In genomic region chrX:85309717-85310116, GRCh38 we compare ENCODE assay signal across 18 cellular contexts.
A peak's percentile ranks its signal among the peaks of the same experiment; 100 is the strongest.
DNase-seq lines count a peak whose midpoint lies in the region; FAIRE-seq and TF ChIP-seq lines count a peak whose summit lies in the region.
"Had no signal": no experiment of that assay in that cellular context is flagged by ENCODE, and none has a peak within 500 bp of the region (broad histone marks: within the 10 kb centered on the region; RNA-seq: fewer than 3 reads in every experiment).

No MANE protein-coding gene starts in this region.

- CTCF ChIA-PET in activated naive CD4-positive, alpha-beta T cell treated with anti-CD3 and anti-CD28 coated beads, Interleukin-2, amount 10 ng/mL, durations not matched to agents 7 days and 5 days (lab: Charles Lee), result no interaction called here

- no peaks in the 10 kb centered on the region for H3K36me3 Mint-ChIP-seq in mesothelial cell of epicardium
- no peaks in the 10 kb centered on the region for H3K36me3 Mint-ChIP-seq in activated naive CD4-positive, alpha-beta T cell treated with anti-CD3 and anti-CD28 coated beads, Interleukin-2, amount 10 ng/mL, durations not matched to agents 7 days and 5 days

- H3K27ac Mint-ChIP-seq in mesothelial cell of epicardium, result no peak overlapping the region
- no peak overlapping the region for H3K27ac Mint-ChIP-seq in activated naive CD4-positive, alpha-beta T cell treated with anti-CD3 and anti-CD28 coated beads, Interleukin-2, amount 10 ng/mL, durations not matched to agents 7 days and 5 days
- H3K27ac Mint-ChIP-seq: IgD-negative memory B cell; stimulated activated naive CD8-positive, alpha-beta T cell treated with anti-CD3 and anti-CD28 coated beads, Interleukin-15, Interleukin-2, amounts not matched to agents 100 ng/mL and 50 ng/mL, for 24 hours had no signal

- no peak for FAIRE-seq in GM12892 (lab: Jason Lieb, UNC)

- H3K4me3 ChIP-seq in HFF-Myc (replicated peaks; ENCODE audit: low read depth, low read length), result no peak overlapping the region
- H3K4me3 ChIP-seq: hepatocyte, SJCRH30, upper lobe of left lung had no signal

- H3K27me3 Mint-ChIP-seq in mesothelial cell of epicardium (ENCODE audit: low read depth), result no peaks in the 10 kb centered on the region
- H3K27me3 Mint-ChIP-seq in activated naive CD4-positive, alpha-beta T cell treated with anti-CD3 and anti-CD28 coated beads, Interleukin-2, amount 10 ng/mL, durations not matched to agents 7 days and 5 days, result no peaks in the 10 kb centered on the region
- H3K27me3 Mint-ChIP-seq: stimulated activated naive CD8-positive, alpha-beta T cell treated with anti-CD3 and anti-CD28 coated beads, Interleukin-15, Interleukin-2, amounts not matched to agents 100 ng/mL and 50 ng/mL, for 24 hours had no signal

- peaks cover 50% of the 10 kb centered on the region for H3K9me3 Mint-ChIP-seq in mesothelial cell of epicardium
- no peaks in the 10 kb centered on the region for H3K9me3 Mint-ChIP-seq in activated naive CD4-positive, alpha-beta T cell treated with anti-CD3 and anti-CD28 coated beads, Interleukin-2, amount 10 ng/mL, durations not matched to agents 7 days and 5 days
- H3K9me3 Mint-ChIP-seq: stimulated activated naive CD8-positive, alpha-beta T cell treated with anti-CD3 and anti-CD28 coated beads, Interleukin-15, Interleukin-2, amounts not matched to agents 100 ng/mL and 50 ng/mL, for 24 hours had no signal

- in situ Hi-C loops in GM13977 (cut with MboI; ENCODE audit: low pct_unique_long_range_greater_than_20kb, low sequenced_read_pairs, unreplicated experiment) (no loop called here), SK-MEL-5 (cut with HindIII; ENCODE audit: low pct_unique_long_range_greater_than_20kb, low sequenced_read_pairs) (no loop called here)

- no peak for TF ChIP-seq POLR2A in GM12892 (IDR thresholded peaks at IDR 0.05; ENCODE audit: low read depth, low read length)

- no peak for DNase-seq in GM13977 (ENCODE audit: low spot score)
- no peak for DNase-seq in HFF-Myc (ENCODE audit: extremely low read depth, low read depth)
- peak; percentile 65 for DNase-seq in SK-MEL-5 (ENCODE audit: low read depth, low spot score)
- no peak for DNase-seq in mesothelial cell of epicardium (ENCODE audit: low spot score in 2 of 2, unreplicated experiment in 2 of 2)
- no peak for DNase-seq in activated naive CD4-positive, alpha-beta T cell treated with anti-CD3 and anti-CD28 coated beads, Interleukin-2, amount 10 ng/mL, durations not matched to agents 7 days and 5 days
- no peak for DNase-seq in GM03348 (ENCODE audit: low spot score)
- no peak for DNase-seq in UCSD-AML1 (lab: John Stamatoyannopoulos, UW; ENCODE audit: unreplicated experiment)
- no peak for DNase-seq in GM12892 (ENCODE audit: insufficient read length)
- DNase-seq: activated CD4-positive, alpha-beta T cell treated with anti-CD3 and anti-CD28 coated beads for 4 hours; activated effector memory CD4-positive, alpha-beta T cell treated with Interleukin-2 at 50 U/mL for 16 hours; effector memory CD4-positive, alpha-beta T cell; kidney; MV-4-11; upper lobe of left lung had no signal

- H3K4me3 Mint-ChIP-seq in mesothelial cell of epicardium, result no peak overlapping the region
- H3K4me3 Mint-ChIP-seq in activated naive CD4-positive, alpha-beta T cell treated with anti-CD3 and anti-CD28 coated beads, Interleukin-2, amount 10 ng/mL, durations not matched to agents 7 days and 5 days, result no peak overlapping the region
- H3K4me3 Mint-ChIP-seq: IgD-negative memory B cell; stimulated activated naive CD8-positive, alpha-beta T cell treated with anti-CD3 and anti-CD28 coated beads, Interleukin-15, Interleukin-2, amounts not matched to agents 100 ng/mL and 50 ng/mL, for 24 hours had no signal

- TF ChIP-seq CTCF in GM13977 (IDR thresholded peaks at IDR 0.05; ENCODE audit: extremely low read depth, insufficient read depth, missing control alignments), result peak; percentile 1
- TF ChIP-seq CTCF in HFF-Myc (IDR thresholded peaks at IDR 0.05; ENCODE audit: low read depth, low read length, missing control alignments), result peak; percentile 5
- TF ChIP-seq CTCF in mesothelial cell of epicardium (IDR thresholded peaks at IDR 0.05; ENCODE audit: unreplicated experiment), result peak; percentile 51

- H3K4me1 Mint-ChIP-seq in mesothelial cell of epicardium, result no peaks in the 10 kb centered on the region
- no peaks in the 10 kb centered on the region for H3K4me1 Mint-ChIP-seq in activated naive CD4-positive, alpha-beta T cell treated with anti-CD3 and anti-CD28 coated beads, Interleukin-2, amount 10 ng/mL, durations not matched to agents 7 days and 5 days

Comparison
In these comparisons a context has a peak if more than half of its experiments do, and no peak if none do; other contexts are left out.
1. CTCF ChIP-seq: peak in every context shown above with its lines; median percentile 51 in mesothelial cell of epicardium; 5 in HFF-Myc; 1 in GM13977.